Comparison of ENCODE assay signal across 19 cellular contexts in genomic region chr4:55592014-55592413, GRCh38. TPM values are rescaled to one million over a fixed set of nuclear protein-coding genes. Genes with fewer than 3 reads are reported as not detected.
DNase-seq lines count a peak whose midpoint lies in the region; ATAC-seq and TF ChIP-seq lines count a peak whose summit lies in the region.
"Had no signal": no experiment of that assay in that cellular context is flagged by ENCODE, and none has a peak within 500 bp of the region (broad histone marks: within the 10 kb centered on the region; RNA-seq: fewer than 3 reads in every experiment).

TSS of gene PDCL2 (minus strand) at chr4:55592245. CDS start at chr4:55592109, 136 bp downstream.

- WGBS in testis, 2 donors, result 66 to 76% methylated on average over 16 to 24 of the region's 24 CpGs

- no peaks in the 10 kb centered on the region for H3K9me3 ChIP-seq in testis
- H3K9me3 ChIP-seq: SJSA1 had no signal

- no peaks in the 10 kb centered on the region for H3K27me3 ChIP-seq in testis
- H3K27me3 ChIP-seq: BLaER1, SJSA1 had no signal

- no peak for TF ChIP-seq POLR2A in testis (IDR thresholded peaks at IDR 0.05)

- no peak for ATAC-seq in Right ventricle myocardium inferior
- no peak for ATAC-seq in left ventricle myocardium superior
- ATAC-seq in GM21786 (IDR thresholded peaks at IDR 0.05; ENCODE audit: unreplicated experiment), result no peak
- ATAC-seq: CD8-positive, alpha-beta T cell; PC-3 had no signal

- H3K27ac ChIP-seq in testis, result no peak within 1 kb of the TSS
- H3K27ac ChIP-seq: BLaER1, RWPE1, SJSA1 had no signal

- TF ChIP-seq CTCF in testis (IDR thresholded peaks at IDR 0.05), result no peak

- no peaks in the 10 kb centered on the region for H3K36me3 ChIP-seq in testis (ENCODE audit: low read depth, missing control alignments)
- H3K36me3 ChIP-seq: BLaER1, SJSA1 had no signal

- intact Hi-C loops in Right ventricle myocardium inferior (cut with DNase I) (no loop called here), left ventricle myocardium superior (cut with micrococcal nuclease) (no loop called here), testis (cut with DNase I; ENCODE audit: low total_unique reads) (no loop called here)

- H3K4me3 ChIP-seq in testis, result peak within 1 kb of the TSS; percentile 34 to 49
- H3K4me3 ChIP-seq: BLaER1, SJSA1 had no signal

- no peaks in the 10 kb centered on the region for H3K4me1 ChIP-seq in testis
- H3K4me1 ChIP-seq: BLaER1, SJSA1 had no signal

- DNase-seq in Right ventricle myocardium inferior (ENCODE audit: missing footprints) (peak; percentile 48), left ventricle myocardium superior (no peak), NCI-H69 (lab: John Stamatoyannopoulos, UW) (peak; percentile 2), iPS-NIHi11 (ENCODE audit: low spot score) (peak; percentile 22), testis (peak; percentile 63), NCI-H187 treated with DMSO at 0.1 percent for 48 hours (lab: John Stamatoyannopoulos, UW) (no peak), NCI-H1694 treated with DMSO at 0.1 percent for 48 hours (lab: John Stamatoyannopoulos, UW) (no peak)
- DNase-seq: CD8-positive, alpha-beta T cell; HCEC 1CT; KBM-7; NCI-H1436; NCI-H2107; NCI-H345; NCI-H774; PC-3 had no signal

RNA-seq across cellular contexts. Expression of gene PDCL2, which starts in this region (rescaled TPM):
- not detected for total RNA-seq in Right ventricle myocardium inferior
- total RNA-seq in left ventricle myocardium superior, result not detected
- total RNA-seq in testis, result 10 to 100 TPM; 15.7 to 28.6 TPM
- polyA plus RNA-seq in testis (ENCODE audit: insufficient read depth, low read depth, low replicate concordance), result 84.6 TPM
- total RNA-seq: CD8-positive, alpha-beta T cell; PC-3; SJSA1 had no signal

Comparison
In these comparisons a context has a peak if more than half of its experiments do, and no peak if none do; other contexts are left out.
1. RNA of gene PDCL2 (total RNA-seq): 15.7 to 28.6 TPM in testis; not detected in Right ventricle myocardium inferior (single experiment) and not detected in left ventricle myocardium superior (single experiment); every median in the first group is over 10 times any median in the second.
2. Peak in DNase-seq in Right ventricle myocardium inferior; RNA of the gene not detected or under 1 TPM.
3. DNase-seq: peak in NCI-H69 (single experiment), iPS-NIHi11 (single experiment) and testis (single experiment); none in left ventricle myocardium superior (single experiment), NCI-H187 treated with DMSO at 0.1 percent for 48 hours (single experiment) and NCI-H1694 treated with DMSO at 0.1 percent for 48 hours (single experiment).